Comparison of ENCODE assay signal across 21 cellular contexts in the genomic region with DNA sequence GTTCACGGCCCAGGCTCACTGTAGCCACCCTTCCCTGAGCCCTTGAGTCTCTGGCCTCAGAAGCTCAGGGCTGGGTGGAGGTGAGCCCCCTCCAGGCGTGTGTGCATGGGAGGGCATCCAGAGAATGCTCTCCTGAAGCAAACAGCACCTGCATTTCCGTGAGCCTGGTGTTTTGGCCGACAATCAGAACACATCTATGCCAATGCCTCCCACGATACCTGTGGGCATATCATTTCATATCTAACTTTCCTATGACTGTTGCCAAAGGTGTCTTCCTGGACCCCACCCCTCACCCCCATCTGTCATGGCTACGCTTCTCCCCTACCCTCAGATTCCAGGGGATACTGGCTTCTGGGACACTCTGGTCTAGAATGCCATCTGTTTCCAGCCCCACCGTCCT. TPM values are rescaled to one million over a fixed set of nuclear protein-coding genes. Genes with fewer than 3 reads are reported as not detected.
DNase-seq lines count a peak whose midpoint lies in the region; ATAC-seq and TF ChIP-seq lines count a peak whose summit lies in the region.
"Had no signal": no experiment of that assay in that cellular context is flagged by ENCODE, and none has a peak within 500 bp of the region (broad histone marks: within the 10 kb centered on the region; RNA-seq: fewer than 3 reads in every experiment).

No MANE protein-coding gene starts in this region.

- H3K9me3 ChIP-seq in heart right ventricle (no peaks in the 10 kb centered on the region), esophagus muscularis mucosa (no peaks in the 10 kb centered on the region), lung (ENCODE audit: control insufficient read depth in 2 of 2, insufficient read depth in 1 of 2, low read length in 1 of 2) (peaks cover 0 to 7% of the 10 kb centered on the region in 2 donors), upper lobe of left lung (no peaks in the 10 kb centered on the region)
- H3K9me3 ChIP-seq: A549, BLaER1 had no signal

- H3K4me1 ChIP-seq in heart right ventricle = peaks cover 8 to 59% (median 54%) of the 10 kb centered on the region in 9 donors
- peaks cover 28 to 45% (median 37%) of the 10 kb centered on the region in 4 donors for H3K4me1 ChIP-seq in esophagus muscularis mucosa
- peaks cover 0 to 23% of the 10 kb centered on the region in 2 donors for H3K4me1 ChIP-seq in lung (ENCODE audit: control insufficient read depth in 2 of 2, insufficient read depth in 2 of 2, low read length in 2 of 2)
- H3K4me1 ChIP-seq in upper lobe of left lung = peaks cover 40 to 58% (median 42%) of the 10 kb centered on the region in 4 donors

- no peaks in the 10 kb centered on the region for H3K27me3 ChIP-seq in heart right ventricle
- no peaks in the 10 kb centered on the region for H3K27me3 ChIP-seq in esophagus muscularis mucosa
- no peaks in the 10 kb centered on the region for H3K27me3 ChIP-seq in lung (ENCODE audit: control insufficient read depth, insufficient read depth)
- H3K27me3 ChIP-seq in upper lobe of left lung = no peaks in the 10 kb centered on the region
- H3K27me3 ChIP-seq: BLaER1 had no signal

- 68 to 72% methylated on average over 7 of the region's 7 CpGs for WGBS in heart right ventricle, 2 donors
- 98% methylated on average over 7 of the region's 7 CpGs for WGBS in esophagus muscularis mucosa
- WGBS in lung, 2 donors = 84 to 94% methylated on average over 7 of the region's 7 CpGs
- WGBS in upper lobe of left lung, 2 donors = 85 to 89% methylated on average over 6 to 7 of the region's 7 CpGs

- intact Hi-C loops in heart right ventricle (cut with DNase I) = loop anchor here in 3 of 10 donors (5.0 to 10.0 kb wide), 3 partner anchors 38 to 86 kb away; no protein-coding TSS in a partner anchor
- intact Hi-C loops in left ventricle myocardium superior (cut with micrococcal nuclease) = no loop called here
- intact Hi-C loops in esophagus muscularis mucosa (cut with DNase I) = no loop called here

- TF ChIP-seq CTCF in heart right ventricle (IDR thresholded peaks at IDR 0.05) = no peak
- TF ChIP-seq CTCF in esophagus muscularis mucosa (IDR thresholded peaks at IDR 0.05) = no peak
- no peak for TF ChIP-seq CTCF in lung (IDR thresholded peaks at IDR 0.05; ENCODE audit: control extremely low read depth, extremely low read depth)
- no peak for TF ChIP-seq CTCF in upper lobe of left lung (IDR thresholded peaks at IDR 0.05)

- DNase-seq in heart right ventricle (no peak), left ventricle myocardium superior (no peak), esophagus muscularis mucosa (ENCODE audit: extremely low spot score) (no peak), lung (ENCODE audit: low spot score) (no peak), upper lobe of left lung (no peak), putamen (ENCODE audit: low spot score) (no peak)
- DNase-seq in activated CD8-positive, alpha-beta memory T cell treated with anti-CD3 and anti-CD28 coated beads, Interleukin-2, amount 50 U/mL, for 4 hours = no peak
- DNase-seq: Calu3; CD8-positive, alpha-beta T cell; GF-D8; GM23248; Kasumi-1; MM.1S; NCI-H1436 treated with DMSO at 0.1 percent for 48 hours; NCI-H2171; NCI-H446 treated with DMSO at 0.1 percent for 48 hours; SIG-M5 had no signal

- H3K4me3 ChIP-seq in heart right ventricle (no peak overlapping the region), esophagus muscularis mucosa (no peak overlapping the region), lung (no peak overlapping the region), upper lobe of left lung (no peak overlapping the region)
- H3K4me3 ChIP-seq: A549, BLaER1, GM23248 had no signal

- H3K27ac ChIP-seq in heart right ventricle (peak overlapping the region; percentile 27 to 83 (median 62)), esophagus muscularis mucosa (replicated peaks in 1 of 4) (peak overlapping the region in 3 of 4 donors; percentile 31 to 59 (median 48)), lung (ENCODE audit: low read depth in 1 of 2, low read length in 1 of 2) (peak overlapping the region; percentile 37 to 43), upper lobe of left lung (peak overlapping the region; percentile 57 to 84 (median 78))
- H3K27ac ChIP-seq: A549, BLaER1, GM23248 had no signal

- no peaks in the 10 kb centered on the region for H3K36me3 ChIP-seq in heart right ventricle
- H3K36me3 ChIP-seq in esophagus muscularis mucosa = no peaks in the 10 kb centered on the region
- no peaks in the 10 kb centered on the region for H3K36me3 ChIP-seq in lung (ENCODE audit: control insufficient read depth in 2 of 2, insufficient read depth in 2 of 2, low read length in 2 of 2)
- H3K36me3 ChIP-seq in upper lobe of left lung = peaks cover 0 to 32% (median 3%) of the 10 kb centered on the region in 4 donors
- H3K36me3 ChIP-seq: BLaER1 had no signal

- ATAC-seq in heart right ventricle (peak in 1 of 8 donors; percentile 15), left ventricle myocardium superior (no peak), lung (ENCODE audit: insufficient read depth, low FRiP score) (no peak), upper lobe of left lung (ENCODE audit: low FRiP score in 2 of 2) (no peak), HG03432 (IDR thresholded peaks at IDR 0.05; ENCODE audit: unreplicated experiment) (no peak)
- ATAC-seq: A549; CD8-positive, alpha-beta T cell had no signal

- TF ChIP-seq EP300 in esophagus muscularis mucosa (IDR thresholded peaks at IDR 0.05) (no peak), upper lobe of left lung (IDR thresholded peaks at IDR 0.05) (no peak)

- TF ChIP-seq POLR2A in esophagus muscularis mucosa (IDR thresholded peaks at IDR 0.05; ENCODE audit: low read depth) = no peak
- no peak for TF ChIP-seq POLR2A in upper lobe of left lung (IDR thresholded peaks at IDR 0.05)

RNA-seq across cellular contexts. Expression of a gene that starts 53.3 kb away (rescaled TPM):
- total RNA-seq in heart right ventricle = 10 to 100 TPM; 39.2 to 73.8 (median 47.4) TPM
- 10 to 100 TPM in 1 of 2 donors, 1 to 10 TPM in 1; 7.0 to 14.2 TPM for polyA plus RNA-seq in heart right ventricle
- total RNA-seq in left ventricle myocardium superior = 51.6 TPM
- total RNA-seq in esophagus muscularis mucosa = 10 to 100 TPM in 2 of 4 donors, 1 to 10 TPM in 2; 6.2 to 11.9 (median 10.5) TPM
- 1 to 10 TPM; 3.3 to 5.1 TPM for total RNA-seq in lung
- 1 to 10 TPM; 1.8 to 3.0 TPM for polyA plus RNA-seq in lung
- 1 to 10 TPM in 5 of 6 donors, under 1 TPM in 1; 1.00 to 6.3 (median 2.8) TPM for total RNA-seq in upper lobe of left lung
- total RNA-seq: OCI-LY7 had no signal
